Comparison of ENCODE assay signal across 17 cellular contexts in genomic region chr19:6074709-6075403, GRCh38. TPM values are rescaled to one million over a fixed set of nuclear protein-coding genes. Genes with fewer than 3 reads are reported as not detected.
DNase-seq lines count a peak whose midpoint lies in the region; ATAC-seq and TF ChIP-seq lines count a peak whose summit lies in the region.
"Had no signal": no experiment of that assay in that cellular context is flagged by ENCODE, and none has a peak within 500 bp of the region (broad histone marks: within the 10 kb centered on the region; RNA-seq: fewer than 3 reads in every experiment).

No MANE protein-coding gene starts in this region.

- H3K27me3 Mint-ChIP-seq in activated CD8-positive, alpha-beta T cell treated with anti-CD3 and anti-CD28 coated beads, Interleukin-2, amount 10 ng/mL, durations not matched to agents 7 days and 5 days (ENCODE audit: low read depth): no peaks in the 10 kb centered on the region
- no peaks in the 10 kb centered on the region for H3K27me3 Mint-ChIP-seq in activated CD8-positive, alpha-beta T cell treated with anti-CD3 and anti-CD28 coated beads for 36 hours
- H3K27me3 Mint-ChIP-seq in progenitor cell of endocrine pancreas: no peaks in the 10 kb centered on the region
- H3K27me3 Mint-ChIP-seq: B cell had no signal

- no peak overlapping the region for H3K27ac Mint-ChIP-seq in activated CD8-positive, alpha-beta T cell treated with anti-CD3 and anti-CD28 coated beads, Interleukin-2, amount 10 ng/mL, durations not matched to agents 7 days and 5 days
- no peak overlapping the region for H3K27ac Mint-ChIP-seq in activated CD8-positive, alpha-beta T cell treated with anti-CD3 and anti-CD28 coated beads for 36 hours
- H3K27ac Mint-ChIP-seq in progenitor cell of endocrine pancreas: peak overlapping the region; percentile 39
- H3K27ac Mint-ChIP-seq: activated T-helper 1 cell treated with anti-CD3 and anti-CD28 coated beads, Interleukin-12 subunit alpha, Interleukin-12 subunit beta, Interleukin-2, Interleukin-4 antibody, amounts not matched to agents 30 ng/mL and 10 ng/mL and 1 ng/mL, durations not matched to agents 14 hours and 24 hours and 36 hours; B cell had no signal

- ATAC-seq in activated CD8-positive, alpha-beta T cell treated with anti-CD3 and anti-CD28 coated beads, Interleukin-2, amount 10 ng/mL, durations not matched to agents 7 days and 5 days: peak; percentile 24
- no peak for ATAC-seq in activated CD8-positive, alpha-beta T cell treated with anti-CD3 and anti-CD28 coated beads for 36 hours
- no peak for ATAC-seq in left lobe of liver
- no peak for ATAC-seq in GM19035 (IDR thresholded peaks at IDR 0.05; ENCODE audit: unreplicated experiment)
- ATAC-seq: HCT116 had no signal

- CTCF ChIA-PET in activated CD8-positive, alpha-beta T cell treated with anti-CD3 and anti-CD28 coated beads, Interleukin-2, amount 10 ng/mL, durations not matched to agents 7 days and 5 days (lab: Charles Lee): interaction anchor here (0.7 kb wide), 1 partner anchor 13 kb away, joined by 4 read pairs; no protein-coding TSS in a partner anchor
- CTCF ChIA-PET in activated CD8-positive, alpha-beta T cell treated with anti-CD3 and anti-CD28 coated beads for 36 hours (lab: Charles Lee): interaction anchor here (1.1 kb wide), 1 partner anchor 51 kb away, joined by 3 read pairs; no protein-coding TSS in a partner anchor

- intact Hi-C loops in activated CD8-positive, alpha-beta T cell treated with anti-CD3 and anti-CD28 coated beads for 36 hours (cut with micrococcal nuclease): no loop called here

- no peak for TF ChIP-seq CTCF in activated CD8-positive, alpha-beta T cell treated with anti-CD3 and anti-CD28 coated beads for 36 hours (IDR thresholded peaks at IDR 0.05)
- no peak for TF ChIP-seq CTCF in progenitor cell of endocrine pancreas (IDR thresholded peaks at IDR 0.05; ENCODE audit: unreplicated experiment)

- no peak for DNase-seq in activated CD8-positive, alpha-beta T cell treated with anti-CD3 and anti-CD28 coated beads, Interleukin-2, amount 10 ng/mL, durations not matched to agents 7 days and 5 days
- DNase-seq in activated CD8-positive, alpha-beta T cell treated with anti-CD3 and anti-CD28 coated beads for 36 hours: no peak
- DNase-seq in left lobe of liver (ENCODE audit: low spot score) (peak; percentile 42), progenitor cell of endocrine pancreas (ENCODE audit: low spot score, unreplicated experiment) (no peak), ureter (ENCODE audit: low spot score) (peak; percentile 40), NCI-H2029 treated with DMSO at 0.1 percent for 48 hours (lab: John Stamatoyannopoulos, UW) (no peak), epidermal melanocyte (ENCODE audit: insufficient read length, low spot score) (no peak)
- DNase-seq: activated CD8-positive, alpha-beta memory T cell treated with anti-CD3 and anti-CD28 coated beads for 24 hours; immature natural killer cell; NCI-H1092; NCI-H69; SJCRH30; stimulated activated naive CD4-positive, alpha-beta T cell treated with Interleukin-2 at 50 U/mL for 16 hours had no signal

- no peaks in the 10 kb centered on the region for H3K36me3 Mint-ChIP-seq in activated CD8-positive, alpha-beta T cell treated with anti-CD3 and anti-CD28 coated beads, Interleukin-2, amount 10 ng/mL, durations not matched to agents 7 days and 5 days (ENCODE audit: low read depth)
- H3K36me3 Mint-ChIP-seq in activated CD8-positive, alpha-beta T cell treated with anti-CD3 and anti-CD28 coated beads for 36 hours (ENCODE audit: low read depth): no peaks in the 10 kb centered on the region
- H3K36me3 Mint-ChIP-seq in progenitor cell of endocrine pancreas (ENCODE audit: insufficient read depth): peaks cover 1% of the 10 kb centered on the region
- H3K36me3 Mint-ChIP-seq: immature natural killer cell had no signal

- H3K4me1 Mint-ChIP-seq in activated CD8-positive, alpha-beta T cell treated with anti-CD3 and anti-CD28 coated beads, Interleukin-2, amount 10 ng/mL, durations not matched to agents 7 days and 5 days (ENCODE audit: low read depth): no peaks in the 10 kb centered on the region
- H3K4me1 Mint-ChIP-seq in activated CD8-positive, alpha-beta T cell treated with anti-CD3 and anti-CD28 coated beads for 36 hours (ENCODE audit: low read depth): no peaks in the 10 kb centered on the region
- peaks cover 27% of the 10 kb centered on the region for H3K4me1 Mint-ChIP-seq in progenitor cell of endocrine pancreas (ENCODE audit: low read depth)
- H3K4me1 Mint-ChIP-seq: immature natural killer cell had no signal

- H3K9me3 Mint-ChIP-seq in activated CD8-positive, alpha-beta T cell treated with anti-CD3 and anti-CD28 coated beads, Interleukin-2, amount 10 ng/mL, durations not matched to agents 7 days and 5 days (ENCODE audit: insufficient read depth): no peaks in the 10 kb centered on the region
- H3K9me3 Mint-ChIP-seq in activated CD8-positive, alpha-beta T cell treated with anti-CD3 and anti-CD28 coated beads for 36 hours: no peaks in the 10 kb centered on the region
- no peaks in the 10 kb centered on the region for H3K9me3 Mint-ChIP-seq in progenitor cell of endocrine pancreas (ENCODE audit: low read depth)
- H3K9me3 Mint-ChIP-seq: activated T-helper 1 cell treated with anti-CD3 and anti-CD28 coated beads, Interleukin-12 subunit alpha, Interleukin-12 subunit beta, Interleukin-2, Interleukin-4 antibody, amounts not matched to agents 30 ng/mL and 10 ng/mL and 1 ng/mL, durations not matched to agents 14 hours and 24 hours and 36 hours; immature natural killer cell had no signal

- POLR2A ChIA-PET in activated CD8-positive, alpha-beta T cell treated with anti-CD3 and anti-CD28 coated beads, Interleukin-2, amount 10 ng/mL, durations not matched to agents 7 days and 5 days (lab: Charles Lee): no interaction called here
- POLR2A ChIA-PET in activated CD8-positive, alpha-beta T cell treated with anti-CD3 and anti-CD28 coated beads for 36 hours (lab: Charles Lee): no interaction called here

- H3K4me3 Mint-ChIP-seq in activated CD8-positive, alpha-beta T cell treated with anti-CD3 and anti-CD28 coated beads, Interleukin-2, amount 10 ng/mL, durations not matched to agents 7 days and 5 days: no peak overlapping the region
- H3K4me3 Mint-ChIP-seq in activated CD8-positive, alpha-beta T cell treated with anti-CD3 and anti-CD28 coated beads for 36 hours: no peak overlapping the region
- no peak overlapping the region for H3K4me3 Mint-ChIP-seq in progenitor cell of endocrine pancreas (ENCODE audit: low read depth)
- H3K4me3 Mint-ChIP-seq: activated T-helper 1 cell treated with anti-CD3 and anti-CD28 coated beads, Interleukin-12 subunit alpha, Interleukin-12 subunit beta, Interleukin-2, Interleukin-4 antibody, amounts not matched to agents 30 ng/mL and 10 ng/mL and 1 ng/mL, durations not matched to agents 14 hours and 24 hours and 36 hours; B cell; immature natural killer cell had no signal

RNA-seq across cellular contexts. Expression of gene RFX2, which starts 35.4 kb away (rescaled TPM):
- 10 to 100 TPM; 12.3 to 13.8 TPM for total RNA-seq in activated CD8-positive, alpha-beta T cell treated with anti-CD3 and anti-CD28 coated beads, Interleukin-2, amount 10 ng/mL, durations not matched to agents 7 days and 5 days
- total RNA-seq in activated CD8-positive, alpha-beta T cell treated with anti-CD3 and anti-CD28 coated beads for 36 hours: 10 to 100 TPM in 1 of 2 experiments, 1 to 10 TPM in 1; 8.9 to 10.5 TPM
- total RNA-seq in left lobe of liver: 2.3 TPM
- total RNA-seq in progenitor cell of endocrine pancreas: 24.2 and 24.8 TPM in 2 replicates
- total RNA-seq in ureter: 30.3 TPM

Comparison
In these comparisons a context has a peak if more than half of its experiments do, and no peak if none do; other contexts are left out.
1. DNase-seq: peak in left lobe of liver (single experiment) and ureter (single experiment); none in activated CD8-positive, alpha-beta T cell treated with anti-CD3 and anti-CD28 coated beads, Interleukin-2, amount 10 ng/mL, durations not matched to agents 7 days and 5 days (single experiment), activated CD8-positive, alpha-beta T cell treated with anti-CD3 and anti-CD28 coated beads for 36 hours (single experiment), progenitor cell of endocrine pancreas (single experiment), NCI-H2029 treated with DMSO at 0.1 percent for 48 hours (single experiment) and epidermal melanocyte (single experiment).